17 cellular contexts compared by ENCODE assay signal in genomic region chr1:111541721-111542120, GRCh38. TPM values are rescaled to one million over a fixed set of nuclear protein-coding genes. Genes with fewer than 3 reads are reported as not detected.
DNase-seq lines count a peak whose midpoint lies in the region; ATAC-seq and TF ChIP-seq lines count a peak whose summit lies in the region.
"Had no signal": no experiment of that assay in that cellular context is flagged by ENCODE, and none has a peak within 500 bp of the region (broad histone marks: within the 10 kb centered on the region; RNA-seq: fewer than 3 reads in every experiment).

No MANE protein-coding gene starts in this region.

- peak; percentile 43 for DNase-seq in ELF-1 (ENCODE audit: low read depth, low spot score)
- DNase-seq in LoVo (ENCODE audit: low spot score), result peak; percentile 59
- peak; percentile 52 for DNase-seq in endodermal cell
- no peak for DNase-seq in left ventricle myocardium superior
- no peak for DNase-seq in glutamatergic neuron
- DNase-seq in heart right ventricle, result no peak
- DNase-seq: heart left ventricle; psoas muscle; stimulated activated CD4-positive, alpha-beta T cell treated with anti-CD3 and anti-CD28 coated beads, Interleukin-4, amount 100 ng/mL, for 24 hours; stimulated activated naive CD8-positive, alpha-beta T cell treated with anti-CD3 and anti-CD28 coated beads, Interleukin-15, Interleukin-2, amounts not matched to agents 100 U/mL and 50 U/mL, for 24 hours had no signal

- TF ChIP-seq CTCF in endodermal cell (conservative IDR thresholded peaks at IDR 0.05), result no peak
- no peak for TF ChIP-seq CTCF in glutamatergic neuron (IDR thresholded peaks at IDR 0.05; ENCODE audit: partially characterized antibody, unreplicated experiment)
- no peak for TF ChIP-seq CTCF in heart right ventricle (IDR thresholded peaks at IDR 0.05)

- H3K27me3 ChIP-seq in endodermal cell (ENCODE audit: control insufficient read depth, insufficient read depth, low read length, poor library complexity, severe bottlenecking) (no peaks in the 10 kb centered on the region), heart right ventricle (no peaks in the 10 kb centered on the region)
- H3K27me3 ChIP-seq: heart left ventricle had no signal

- H3K4me1 ChIP-seq in endodermal cell (ENCODE audit: control insufficient read depth, insufficient read depth, low read length) (no peaks in the 10 kb centered on the region), mesodermal cell (ENCODE audit: control insufficient read depth, insufficient read depth, low read length, poor library complexity, severe bottlenecking) (peaks cover 8% of the 10 kb centered on the region), heart right ventricle (no peaks in the 10 kb centered on the region)
- H3K4me1 ChIP-seq: psoas muscle had no signal

- H3K27me3 Mint-ChIP-seq in endodermal cell (ENCODE audit: insufficient read depth), result peaks cover 10% of the 10 kb centered on the region
- H3K27me3 Mint-ChIP-seq in glutamatergic neuron (ENCODE audit: unreplicated experiment), result peaks cover 2% of the 10 kb centered on the region

- ATAC-seq in GM18870 (IDR thresholded peaks at IDR 0.05; ENCODE audit: unreplicated experiment) (no peak), left ventricle myocardium superior (no peak), heart right ventricle (no peak)
- ATAC-seq: heart left ventricle; psoas muscle; stimulated activated naive CD8-positive, alpha-beta T cell treated with anti-CD3 and anti-CD28 coated beads, Interleukin-15, Interleukin-2, amounts not matched to agents 100 U/mL and 50 U/mL, for 24 hours had no signal

- H3K27ac Mint-ChIP-seq in endodermal cell (peak overlapping the region; percentile 36), glutamatergic neuron (ENCODE audit: unreplicated experiment) (no peak overlapping the region)
- H3K27ac Mint-ChIP-seq: CD14-positive monocyte; dendritic cell treated with granulocyte-macrophage colony-stimulating factor and Interleukin-4, amounts not matched to agents 40 ng/mL and 50 ng/mL, for 4 days; IgD-negative memory B cell had no signal

- intact Hi-C loops in left ventricle myocardium superior (cut with micrococcal nuclease) (no loop called here), heart right ventricle (cut with DNase I) (no loop called here)

- H3K27ac ChIP-seq in endodermal cell (ENCODE audit: low read depth, low read length), result no peak overlapping the region
- H3K27ac ChIP-seq in mesodermal cell (ENCODE audit: low read depth, low read length, severe bottlenecking), result peak overlapping the region; percentile 48
- no peak overlapping the region for H3K27ac ChIP-seq in heart right ventricle
- H3K27ac ChIP-seq: psoas muscle had no signal

- WGBS in endodermal cell (ENCODE audit: insufficient coverage in 1 of 2, insufficient read length in 1 of 2), 2 experiments, result 87 to 90% methylated on average over 4 of the region's 4 CpGs
- 76 to 90% methylated on average over 4 of the region's 4 CpGs for WGBS in mesodermal cell (ENCODE audit: insufficient coverage in 2 of 2), 2 experiments
- 94 to 96% methylated on average over 4 of the region's 4 CpGs for WGBS in heart right ventricle, 2 donors

- no peaks in the 10 kb centered on the region for H3K9me3 Mint-ChIP-seq in endodermal cell
- H3K9me3 Mint-ChIP-seq in glutamatergic neuron (ENCODE audit: unreplicated experiment), result no peaks in the 10 kb centered on the region
- H3K9me3 Mint-ChIP-seq: dendritic cell treated with granulocyte-macrophage colony-stimulating factor and Interleukin-4, amounts not matched to agents 40 ng/mL and 50 ng/mL, for 4 days had no signal

- H3K4me3 Mint-ChIP-seq in endodermal cell, result no peak overlapping the region
- no peak overlapping the region for H3K4me3 Mint-ChIP-seq in glutamatergic neuron (ENCODE audit: unreplicated experiment)
- H3K4me3 Mint-ChIP-seq: CD14-positive monocyte; dendritic cell treated with granulocyte-macrophage colony-stimulating factor and Interleukin-4, amounts not matched to agents 40 ng/mL and 50 ng/mL, for 4 days; IgD-negative memory B cell had no signal

- no peaks in the 10 kb centered on the region for H3K36me3 Mint-ChIP-seq in endodermal cell (ENCODE audit: low read depth)
- H3K36me3 Mint-ChIP-seq in glutamatergic neuron (ENCODE audit: unreplicated experiment), result peaks cover 4% of the 10 kb centered on the region
- H3K36me3 Mint-ChIP-seq: CD14-positive monocyte, IgD-negative memory B cell had no signal

- H3K9me3 ChIP-seq in endodermal cell (ENCODE audit: control insufficient read depth, low read length), result no peaks in the 10 kb centered on the region
- no peaks in the 10 kb centered on the region for H3K9me3 ChIP-seq in mesodermal cell (ENCODE audit: control insufficient read depth, low read length)
- H3K9me3 ChIP-seq in heart right ventricle, result no peaks in the 10 kb centered on the region
- H3K9me3 ChIP-seq: heart left ventricle, psoas muscle had no signal

- no peak overlapping the region for H3K4me3 ChIP-seq in endodermal cell (ENCODE audit: low read length)
- no peak overlapping the region for H3K4me3 ChIP-seq in mesodermal cell (ENCODE audit: extremely low read depth, insufficient read depth, low read length, poor library complexity, severe bottlenecking)
- H3K4me3 ChIP-seq in heart right ventricle, result no peak overlapping the region
- H3K4me3 ChIP-seq: heart left ventricle, psoas muscle had no signal

- no peak overlapping the region for H3K9ac ChIP-seq in endodermal cell (ENCODE audit: extremely low read depth, low read length, poor library complexity, severe bottlenecking)

- H3K36me3 ChIP-seq in endodermal cell (ENCODE audit: control insufficient read depth, insufficient read depth, low read length) (no peaks in the 10 kb centered on the region), mesodermal cell (ENCODE audit: control insufficient read depth, insufficient read depth, low read length) (no peaks in the 10 kb centered on the region), heart right ventricle (no peaks in the 10 kb centered on the region)
- H3K36me3 ChIP-seq: heart left ventricle had no signal

- H3K4me1 Mint-ChIP-seq in endodermal cell (peaks cover 10% of the 10 kb centered on the region), glutamatergic neuron (ENCODE audit: low read depth, unreplicated experiment) (no peaks in the 10 kb centered on the region)
- H3K4me1 Mint-ChIP-seq: CD14-positive monocyte had no signal

RNA-seq across cellular contexts. Expression of gene ADORA3, which starts 38.3 kb away (rescaled TPM):
- total RNA-seq in endodermal cell (not detected), left ventricle myocardium superior (4.1 TPM), glutamatergic neuron (ENCODE audit: unreplicated experiment) (not detected), heart right ventricle (1 to 10 TPM in 5 of 10 donors, under 1 TPM in 3, not detected in 2; 0.17 to 4.7 (median 1.6) TPM)
- not detected for polyA plus RNA-seq in endodermal cell (2013, experiment 1 of 2)
- polyA plus RNA-seq in endodermal cell (2013, experiment 2 of 2), result not detected
- not detected for polyA plus RNA-seq in mesodermal cell (2013, experiment 1 of 2)
- not detected for polyA plus RNA-seq in mesodermal cell (2013, experiment 2 of 2)
- polyA plus RNA-seq in heart right ventricle, result 1 to 10 TPM; 1.9 TPM
- total RNA-seq: activated CD8-positive, alpha-beta memory T cell treated with anti-CD3 and anti-CD28 coated beads for 36 hours had no signal

RNA-seq across cellular contexts. Expression of gene TMIGD3, which starts 38.3 kb away (rescaled TPM):
- total RNA-seq in endodermal cell (not detected), left ventricle myocardium superior (0.64 TPM), glutamatergic neuron (ENCODE audit: unreplicated experiment) (not detected), heart right ventricle (1 to 10 TPM in 3 of 10 donors, under 1 TPM in 2, not detected in 5; 0.43 to 6.2 (median 1.4) TPM)
- not detected for polyA plus RNA-seq in endodermal cell (2013, experiment 1 of 2)
- polyA plus RNA-seq in endodermal cell (2013, experiment 2 of 2), result not detected
- polyA plus RNA-seq in mesodermal cell (2013, experiment 1 of 2), result not detected
- not detected for polyA plus RNA-seq in mesodermal cell (2013, experiment 2 of 2)
- 1 to 10 TPM in 1 of 2 donors, under 1 TPM in 1; 0.73 to 1.4 TPM for polyA plus RNA-seq in heart right ventricle
- total RNA-seq: T-helper 2 cell treated with Interferon-gamma antibody and Interleukin-4, amounts not matched to agents 100 ng/mL and 5 ng/mL, for 36 hours had no signal
- polyA plus RNA-seq: IgD-negative memory B cell had no signal

Comparison
In these comparisons a context has a peak if more than half of its experiments do, and no peak if none do; other contexts are left out.
1. DNase-seq: peak in ELF-1 (single experiment), LoVo (single experiment) and endodermal cell (single experiment); none in left ventricle myocardium superior (single experiment), glutamatergic neuron (single experiment) and heart right ventricle (0 of 2).